1 cellular context compared by ENCODE assay signal in genomic region chr2:28627722-28628480, GRCh38.
TF ChIP-seq lines count a peak whose summit lies in the region.

No MANE protein-coding gene starts in this region.

TF ChIP-seq in GM23338, 12 proteins besides CTCF, POLR2A, EP300 and RAD21 (continued from another document):
- TF ChIP-seq ZNF462 (CRISPR knock-in tag; IDR thresholded peaks at IDR 0.05) = no peak
- no peak for TF ChIP-seq EZH2phosphoT487 (IDR thresholded peaks at IDR 0.05; ENCODE audit: unreplicated experiment)
- TF ChIP-seq STAT1 (IDR thresholded peaks at IDR 0.05; ENCODE audit: unreplicated experiment) = no peak
- TF ChIP-seq EZH2 (IDR thresholded peaks at IDR 0.05; ENCODE audit: low read depth, unreplicated experiment) = no peak
- TF ChIP-seq POLR2AphosphoS5 (IDR thresholded peaks at IDR 0.05; ENCODE audit: low read depth) = no peak
- TF ChIP-seq REST (IDR thresholded peaks at IDR 0.05; ENCODE audit: unreplicated experiment) = no peak
- TF ChIP-seq NANOG (IDR thresholded peaks at IDR 0.05; ENCODE audit: borderline replicate concordance) = no peak
- TF ChIP-seq ZNF114 (CRISPR knock-in tag; IDR thresholded peaks at IDR 0.05) = no peak
